ENCODE assay signal across 30 cellular contexts in the genomic region with DNA sequence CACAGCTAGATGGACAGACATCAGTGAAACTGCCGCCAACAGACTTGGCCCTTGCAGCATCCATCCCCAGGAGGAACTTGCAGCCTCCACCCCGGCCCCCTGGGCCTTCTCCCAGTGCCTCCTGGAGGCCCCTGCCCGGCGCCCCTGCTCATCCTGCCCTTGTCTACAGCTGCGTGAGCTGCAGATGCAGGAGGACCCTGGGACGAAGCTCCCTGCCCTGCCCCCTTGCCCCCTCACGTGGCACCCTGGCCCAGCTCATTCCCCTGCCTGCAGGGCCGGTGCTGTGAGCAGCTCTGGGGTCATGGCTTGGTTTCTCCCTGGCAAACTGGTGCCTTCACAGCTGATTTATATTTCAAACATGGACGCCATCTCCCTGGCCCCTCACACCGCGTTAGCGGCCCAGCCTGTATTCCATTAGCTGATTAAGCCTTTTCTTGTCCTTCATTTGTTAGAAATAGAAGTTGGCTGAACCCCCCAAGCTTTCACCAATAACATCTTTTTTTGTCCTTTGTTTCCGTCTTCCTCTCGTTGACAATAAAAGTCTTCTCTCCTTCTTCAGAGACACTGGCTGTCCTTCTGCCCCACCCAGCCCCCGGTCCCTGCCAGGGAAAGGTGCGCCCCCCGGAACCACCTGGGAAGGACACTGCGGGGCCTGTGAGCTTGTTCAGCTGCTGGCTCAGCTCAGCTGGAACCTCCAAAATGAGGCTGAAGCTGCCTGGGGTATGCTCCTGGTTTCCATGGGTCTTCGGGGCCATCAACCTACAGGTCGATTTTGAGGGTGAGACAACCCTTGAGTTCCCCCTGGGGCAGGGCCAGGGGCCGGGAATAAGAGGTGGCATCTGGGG. TPM values are rescaled to one million over a fixed set of nuclear protein-coding genes. Genes with fewer than 3 reads are reported as not detected.
DNase-seq lines count a peak whose midpoint lies in the region; ATAC-seq, FAIRE-seq and TF ChIP-seq lines count a peak whose summit lies in the region.
"Had no signal": no experiment of that assay in that cellular context is flagged by ENCODE, and none has a peak within 500 bp of the region (broad histone marks: within the 10 kb centered on the region; RNA-seq: fewer than 3 reads in every experiment).

No MANE protein-coding gene starts in this region.

- in situ Hi-C loops in K562 (cut with MboI), result no loop called here

- no peak overlapping the region for H4K8ac ChIP-seq in neuronal stem cell (ENCODE audit: low read depth, low read length)

- no peak overlapping the region for H2AFZ ChIP-seq in K562 (ENCODE audit: low read depth, low read length)
- no peak overlapping the region for H2AFZ ChIP-seq in neuronal stem cell (ENCODE audit: low read length)

- H3K9me1 ChIP-seq in K562 (ENCODE audit: control insufficient read depth, insufficient read depth, low read length), result no peaks in the 10 kb centered on the region

- no peak overlapping the region for H3K4me3 ChIP-seq in left ventricle myocardium inferior
- no peak overlapping the region for H3K4me3 ChIP-seq in K562
- H3K4me3 ChIP-seq in neuronal stem cell (ENCODE audit: low read length in 2 of 2), result no peak overlapping the region
- no peak overlapping the region for H3K4me3 ChIP-seq in colonic mucosa
- H3K4me3 ChIP-seq: heart left ventricle, psoas muscle, thoracic aorta had no signal

- H3K27ac ChIP-seq in left ventricle myocardium inferior (replicated peaks) (no peak overlapping the region), K562 (ENCODE audit: extremely low read depth, low read depth, low read length) (no peak overlapping the region), neuronal stem cell (replicated peaks; ENCODE audit: low read length) (no peak overlapping the region), colonic mucosa (no peak overlapping the region)
- H3K27ac ChIP-seq: heart left ventricle, psoas muscle, thoracic aorta had no signal

- no peak overlapping the region for H3K4ac ChIP-seq in neuronal stem cell (ENCODE audit: low read length)

- no peak for TF ChIP-seq RAD21 in K562 (CRISPR knock-in tag; conservative IDR thresholded peaks at IDR 0.05 in 1 of 2, IDR thresholded peaks at IDR 0.05 in 1 of 2)

- H3K79me2 ChIP-seq in K562 (ENCODE audit: control insufficient read depth, insufficient read depth, low read length), result no peaks in the 10 kb centered on the region

- no peaks in the 10 kb centered on the region for H3K79me1 ChIP-seq in neuronal stem cell (ENCODE audit: low read depth, low read length)

- no peak overlapping the region for H2BK12ac ChIP-seq in neuronal stem cell (ENCODE audit: low read length)

- intact Hi-C loops in left ventricle myocardium inferior (cut with micrococcal nuclease) (no loop called here), Right ventricle myocardium superior (cut with DNase I) (no loop called here), K562 (cut with micrococcal nuclease) (no loop called here), colonic mucosa (cut with DNase I) (no loop called here)

- no peaks in the 10 kb centered on the region for H3K9me3 ChIP-seq in left ventricle myocardium inferior (replicated peaks)
- H3K9me3 ChIP-seq in K562 (replicated peaks; ENCODE audit: control insufficient read depth, insufficient read depth, low read depth, low read length), result no peaks in the 10 kb centered on the region; the same call in 1 of the 2 replicates
- no peaks in the 10 kb centered on the region for H3K9me3 ChIP-seq in neuronal stem cell (replicated peaks in 1 of 2; ENCODE audit: control insufficient read depth in 2 of 2, insufficient read depth in 1 of 2, low read depth in 1 of 2, low read length in 2 of 2)
- H3K9me3 ChIP-seq in colonic mucosa, result no peaks in the 10 kb centered on the region
- H3K9me3 ChIP-seq: heart left ventricle, psoas muscle, thoracic aorta had no signal

- H3K27me3 ChIP-seq in left ventricle myocardium inferior (ENCODE audit: low read depth) (peaks cover 74% of the 10 kb centered on the region), K562 (ENCODE audit: control insufficient read depth in 2 of 2, insufficient read depth in 2 of 2, low read length in 2 of 2) (peaks cover 73 to 92% of the 10 kb centered on the region in 2 experiments), neuronal stem cell (ENCODE audit: control insufficient read depth in 3 of 3, insufficient read depth in 3 of 3, low read depth in 1 of 3, low read length in 3 of 3) (peaks cover 0 to 45% (median 0%) of the 10 kb centered on the region in 3 experiments), colonic mucosa (no peaks in the 10 kb centered on the region)

- no peak overlapping the region for H2BK120ac ChIP-seq in neuronal stem cell (ENCODE audit: low read depth, low read length)

- no peak overlapping the region for H2BK5ac ChIP-seq in neuronal stem cell (ENCODE audit: low read length)

- peak overlapping the region; percentile 85 for H3K23ac ChIP-seq in neuronal stem cell (ENCODE audit: low read depth, low read length, poor library complexity)

- H3K9ac ChIP-seq in K562 (ENCODE audit: insufficient read depth in 1 of 2, low read depth in 2 of 2, low read length in 2 of 2) (0 out of 4 replicates have a peak overlapping the region, but pooled peaks of 1 of the 2 experiments have one; percentile 33), neuronal stem cell (ENCODE audit: low read depth, low read length, poor library complexity) (no peak overlapping the region), colonic mucosa (ENCODE audit: low read depth in 2 of 2, low read length in 2 of 2) (no peak overlapping the region)

- no peak for TF ChIP-seq POLR2A in K562 (conservative IDR thresholded peaks at IDR 0.05)

- WGBS in K562 (ENCODE audit: insufficient coverage, low coverage, missing lambda C conversion rate), result under 1% methylated on average over 21 of the region's 21 CpGs
- WGBS in neuronal stem cell (ENCODE audit: extremely low coverage in 2 of 2, insufficient read length in 2 of 2, insufficient replicate concordance in 1 of 2), 2 donors, result no CpG with 5 or more reads among the region's 21 CpGs

- H4K91ac ChIP-seq in neuronal stem cell (ENCODE audit: low read depth, low read length, poor library complexity), result no peak overlapping the region

- no peak for TF ChIP-seq EP300 in K562 (IDR thresholded peaks at IDR 0.05; ENCODE audit: low read length)

- H3K18ac ChIP-seq in neuronal stem cell (ENCODE audit: low read length), result no peak overlapping the region

- DNase-seq in left ventricle myocardium inferior (peak; percentile 7), Right ventricle myocardium superior (no peak), K562 (ENCODE audit: extremely low read depth in 1 of 4, low spot score in 3 of 4) (no peak), neuronal stem cell (ENCODE audit: low spot score) (no peak), colonic mucosa (no peak), left lobe of liver (ENCODE audit: low spot score) (no peak), HT-29 (ENCODE audit: low spot score) (no peak)
- DNase-seq: activated CD4-positive, alpha-beta T cell treated with anti-CD3 and anti-CD28 coated beads for 36 hours; activated naive CD4-positive, alpha-beta T cell treated with Interleukin-2 at 50 U/mL for 16 hours; activated T-cell treated with anti-CD3 and anti-CD28 coated beads, Interleukin-2, amount 50 U/mL, for 48 hours; amygdala; DMS79; effector memory CD8-positive, alpha-beta T cell; foreskin fibroblast; GF-D8; heart left ventricle; KBM-7; kidney glomerular epithelial cell; MM.1S; NCI-H1417; NCI-H82; psoas muscle; stimulated activated naive CD8-positive, alpha-beta T cell treated with anti-CD3 and anti-CD28 coated beads, Interleukin-15, Interleukin-2, amounts not matched to agents 100 U/mL and 50 U/mL, for 24 hours; T-helper 17 cell had no signal

- H3K36me3 ChIP-seq in left ventricle myocardium inferior, result no peaks in the 10 kb centered on the region
- H3K36me3 ChIP-seq in K562 (ENCODE audit: control insufficient read depth, insufficient read depth, low read length), result no peaks in the 10 kb centered on the region
- H3K36me3 ChIP-seq in neuronal stem cell (replicated peaks in 1 of 2; ENCODE audit: control insufficient read depth in 2 of 2, insufficient read depth in 2 of 2, low read length in 2 of 2), result no peaks in the 10 kb centered on the region
- H3K36me3 ChIP-seq in colonic mucosa, result no peaks in the 10 kb centered on the region
- H3K36me3 ChIP-seq: heart left ventricle, thoracic aorta had no signal

- ATAC-seq in Right ventricle myocardium superior (ENCODE audit: poor library complexity) (no peak), K562 (no peak), left lobe of liver (no peak)
- ATAC-seq: activated CD4-positive, alpha-beta T cell treated with anti-CD3 and anti-CD28 coated beads for 36 hours; effector memory CD8-positive, alpha-beta T cell; esophagus mucosa; HCT116; heart left ventricle; psoas muscle; stimulated activated naive CD8-positive, alpha-beta T cell treated with anti-CD3 and anti-CD28 coated beads, Interleukin-15, Interleukin-2, amounts not matched to agents 100 U/mL and 50 U/mL, for 24 hours; T-helper 17 cell had no signal

- H4K20me1 ChIP-seq in K562 (replicated peaks; ENCODE audit: control insufficient read depth, insufficient read depth, low read length), result peaks cover 6% of the 10 kb centered on the region; the same call in 1 of the 2 replicates

- TF ChIP-seq CTCF in left ventricle myocardium inferior (IDR thresholded peaks at IDR 0.05; ENCODE audit: borderline replicate concordance), result no peak
- TF ChIP-seq CTCF in K562 (IDR thresholded peaks at IDR 0.05 in 2 of 3, conservative IDR thresholded peaks at IDR 0.05 in 1 of 3; ENCODE audit: insufficient read depth in 2 of 3, low read depth in 1 of 3, low read length in 3 of 3), result no peak
- no peak for TF ChIP-seq CTCF in colonic mucosa (IDR thresholded peaks at IDR 0.05)

- H3K4me2 ChIP-seq in K562 (ENCODE audit: insufficient read depth, low read length) (no peak overlapping the region), neuronal stem cell (ENCODE audit: insufficient read depth, low read length, poor library complexity, severe bottlenecking) (no peak overlapping the region)

- no TSS peak for BruUV-seq in K562 (replicated peaks; lab: Mats Ljungman, UMichigan)

- peak overlapping the region; percentile 15 for H2AK5ac ChIP-seq in neuronal stem cell (ENCODE audit: low read depth, low read length)

- peak; percentile 11 for FAIRE-seq in K562 (lab: Jason Lieb, UNC)
- FAIRE-seq: bronchial epithelial cell, colon, GM19239 had no signal

- POLR2A ChIA-PET in K562 (lab: Yijun Ruan, JAX), result interaction anchor here (0.6 to 1.6 kb wide), 2 partner anchors 8 to 26 kb away, joined by 3 to 6 read pairs; no protein-coding TSS in a partner anchor

- CTCF ChIA-PET in K562 (lab: Yijun Ruan, JAX; ENCODE audit: low intra/inter-chr PET ratio), result no interaction called here

- H3K14ac ChIP-seq in neuronal stem cell (ENCODE audit: low read length), result no peak overlapping the region

- no peak overlapping the region for H2BK15ac ChIP-seq in neuronal stem cell (ENCODE audit: low read length)

- H3K4me1 ChIP-seq in left ventricle myocardium inferior, result no peaks in the 10 kb centered on the region
- H3K4me1 ChIP-seq in K562 (replicated peaks in 1 of 2; ENCODE audit: control insufficient read depth in 2 of 2, insufficient read depth in 2 of 2, low read length in 2 of 2), result peaks cover 0 to 36% of the 10 kb centered on the region in 2 experiments; a peak in 2 of 5 replicates
- H3K4me1 ChIP-seq in neuronal stem cell (ENCODE audit: control insufficient read depth in 2 of 2, insufficient read depth in 1 of 2, low read depth in 1 of 2, low read length in 2 of 2), result peaks cover 9 to 12% of the 10 kb centered on the region in 2 donors
- H3K4me1 ChIP-seq in colonic mucosa, result no peaks in the 10 kb centered on the region
- H3K4me1 ChIP-seq: heart left ventricle, psoas muscle had no signal

RNA-seq across cellular contexts. Expression of gene SLC19A1, which starts 34.0 kb away (rescaled TPM):
- total RNA-seq in left ventricle myocardium inferior (4.9 TPM), Right ventricle myocardium superior (6.9 TPM), K562 (2014; rRNA removed) (34.7 and 41.3 TPM in 2 replicates), K562 (2014; rRNA removed; fragmentation: Illumina TruSeq; extraction: Trizol) (8.0 and 8.7 TPM in 2 replicates), K562 (2015; rRNA removed; fragmentation: Illumina TruSeq; extraction: Trizol) (18.8 and 21.4 TPM in 2 replicates), K562 (2021) (88.7 and 91.3 TPM in 2 replicates), colonic mucosa (10 to 100 TPM; 10.7 to 25.3 TPM), left lobe of liver (13.7 TPM)
- total RNA-seq in K562 (2011; cell fraction: chromatin; rRNA removed; ENCODE audit: low replicate concordance), result 43.8 and 108 TPM in 2 replicates
- 90.5 and 93.4 TPM in 2 replicates for total RNA-seq in K562 (2011; cell fraction: nucleolus; rRNA removed)
- 52.4 and 63.7 TPM in 2 replicates for total RNA-seq in K562 (2011; cell fraction: nucleoplasm; rRNA removed)
- polyA plus RNA-seq in K562 (2011; rRNA removed) (11.5 and 24.6 TPM in 2 replicates), K562 (2014; fragmentation: Illumina TruSeq; extraction: Trizol) (12.0 and 24.5 TPM in 2 replicates), K562 (2014; fragmentation: Nextera tagmentation; extraction: Ambion mirVana) (1 to 10 TPM in 1 of 2 experiments, under 1 TPM in 1; 0.65 to 2.3 TPM), K562 (2014; rRNA removed) (36.6 and 50.8 TPM in 2 replicates)
- 20.4 and 78.6 TPM in 2 replicates for polyA plus RNA-seq in K562 (2011; cell fraction: cytosol; rRNA removed)
- 49.9 and 126 TPM in 2 replicates for polyA plus RNA-seq in K562 (2011; cell fraction: nucleus; rRNA removed)
- polyA plus RNA-seq in K562 (2012), result 20.5 and 34.6 TPM in 2 replicates
- polyA minus RNA-seq in K562 (2011; rRNA and poly(A)+ RNA removed), result 11.9 and 16.0 TPM in 2 replicates
- 41.4 and 45.6 TPM in 2 replicates for polyA minus RNA-seq in K562 (2011; cell fraction: cytosol; rRNA and poly(A)+ RNA removed)
- polyA minus RNA-seq in K562 (2011; cell fraction: nucleus; rRNA and poly(A)+ RNA removed), result 23.3 TPM in 2 replicates
- 16.6 TPM for polyA plus RNA-seq in neuronal stem cell (2013, experiment 1 of 2)
- 16.2 TPM for polyA plus RNA-seq in neuronal stem cell (2013, experiment 2 of 2)
- 56.7 and 67.4 TPM in 2 replicates for total RNA-seq in HT-29 (2014; rRNA removed; shearing (Covaris generic))
